ENCODE assay signal across 1 cellular context in the genomic region with DNA sequence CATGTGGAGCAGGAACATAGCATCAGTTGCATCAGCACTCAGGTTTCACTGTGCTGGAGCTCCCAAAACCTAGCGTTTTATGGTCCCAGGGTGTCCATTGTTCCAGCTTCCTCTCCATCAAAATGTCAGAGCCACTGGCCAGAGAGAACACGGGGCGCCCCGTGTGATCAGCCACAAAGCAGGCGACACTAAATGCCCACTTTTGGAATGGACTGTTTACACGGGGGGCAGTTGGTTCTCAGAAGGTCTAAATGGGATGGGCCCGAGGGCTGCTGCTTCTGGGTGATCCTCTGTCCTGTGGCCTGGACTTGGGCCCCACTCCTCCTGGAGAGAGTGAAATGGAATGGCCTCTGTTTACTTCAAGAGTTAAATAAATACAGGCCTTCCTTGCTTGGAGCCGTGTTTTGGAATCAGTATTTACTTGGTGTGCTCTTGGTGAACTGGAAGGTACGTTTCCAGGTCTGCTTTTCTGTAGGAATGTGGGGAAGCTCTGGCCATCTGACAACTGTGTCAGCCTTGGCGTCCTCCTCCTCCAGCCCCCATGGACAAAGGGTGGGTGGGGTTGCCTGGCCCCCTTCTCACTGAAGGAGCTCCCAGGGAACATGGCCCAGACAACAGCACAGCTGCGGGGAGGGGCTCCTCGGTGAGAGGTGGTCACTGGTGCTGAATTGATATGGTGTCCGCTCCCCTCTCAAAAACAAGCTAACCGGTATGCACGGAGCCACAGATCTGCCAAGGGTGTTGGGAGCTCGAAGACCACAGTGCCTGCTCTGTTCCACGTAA.
A peak's percentile ranks its signal among the peaks of the same experiment; 100 is the strongest.
TF ChIP-seq lines count a peak whose summit lies in the region.

No MANE protein-coding gene starts in this region.

TF ChIP-seq in HepG2, 621 proteins besides CTCF, POLR2A, EP300 and RAD21 (continued from another document and continues in another):
- TF ChIP-seq ZBTB40 (IDR thresholded peaks at IDR 0.05) (no peak), ZBTB40 (CRISPR knock-in tag; IDR thresholded peaks at IDR 0.05) (no peak), POLR2AphosphoS5 (IDR thresholded peaks at IDR 0.05; ENCODE audit: low read depth, low read length) (peak; percentile 43; the same call in 1 of the 2 replicates), ZFAT (CRISPR knock-in tag; conservative IDR thresholded peaks at IDR 0.05) (no peak), ZNF296 (CRISPR knock-in tag; conservative IDR thresholded peaks at IDR 0.05) (0 out of 2 replicates have a peak, but pooled peaks have one; percentile 7), ZNF343 (CRISPR knock-in tag; IDR thresholded peaks at IDR 0.05) (no peak), TAF1 (CRISPR knock-in tag; IDR thresholded peaks at IDR 0.05) (0 out of 2 replicates have a peak, but pooled peaks have one; percentile 33), USF2 (IDR thresholded peaks at IDR 0.05; ENCODE audit: low read depth, low read length) (no peak), USF2 (CRISPR knock-in tag; IDR thresholded peaks at IDR 0.05; ENCODE audit: borderline replicate concordance) (0 out of 2 replicates have a peak, but pooled peaks have one; percentile 30), RFX5 (IDR thresholded peaks at IDR 0.05; ENCODE audit: low read depth, low read length) (no peak), ZNF724P (CRISPR knock-in tag; IDR thresholded peaks at IDR 0.05; ENCODE audit: borderline replicate concordance) (no peak), PHF21A (CRISPR knock-in tag; IDR thresholded peaks at IDR 0.05) (peak; percentile 39), NFE2L2 (IDR thresholded peaks at IDR 0.05; ENCODE audit: low read length) (no peak), ZFP62 (CRISPR knock-in tag; IDR thresholded peaks at IDR 0.05) (no peak), ZNF883 (CRISPR knock-in tag; IDR thresholded peaks at IDR 0.05; ENCODE audit: not compliant biosample characterization) (no peak), SETDB1 (CRISPR knock-in tag; IDR thresholded peaks at IDR 0.05; ENCODE audit: borderline replicate concordance) (no peak), ZNF10 (CRISPR knock-in tag; IDR thresholded peaks at IDR 0.05; ENCODE audit: borderline replicate concordance, low read depth) (no peak), ZNF7 (CRISPR knock-in tag; IDR thresholded peaks at IDR 0.05) (no peak), MBD4 (IDR thresholded peaks at IDR 0.05; ENCODE audit: borderline replicate concordance, low read length) (no peak), ATF7-NPFF (CRISPR knock-in tag; IDR thresholded peaks at IDR 0.05; ENCODE audit: low read depth) (no peak), TEAD3 (CRISPR knock-in tag; optimal IDR thresholded peaks at IDR 0.05; ENCODE audit: borderline replicate concordance) (no peak), KAT7 (CRISPR knock-in tag; IDR thresholded peaks at IDR 0.05; ENCODE audit: borderline replicate concordance) (no peak), ZSCAN12 (CRISPR knock-in tag; IDR thresholded peaks at IDR 0.05) (no peak), TP53 (CRISPR knock-in tag; conservative IDR thresholded peaks at IDR 0.05) (no peak), ZNF572 (CRISPR knock-in tag; IDR thresholded peaks at IDR 0.05) (no peak), ZNF430 (CRISPR knock-in tag; IDR thresholded peaks at IDR 0.05) (0 out of 2 replicates have a peak, but pooled peaks have one; percentile 33), HMGA1 (CRISPR knock-in tag; conservative IDR thresholded peaks at IDR 0.05) (no peak), MBNL3 (CRISPR knock-in tag; conservative IDR thresholded peaks at IDR 0.05) (no peak), ASH2L (IDR thresholded peaks at IDR 0.05; ENCODE audit: insufficient read length, low read depth, low read length) (peak; percentile 10), TCF12 (IDR thresholded peaks at IDR 0.05) (no peak), TCF12 (CRISPR knock-in tag; IDR thresholded peaks at IDR 0.05) (no peak), E2F5 (CRISPR knock-in tag; conservative IDR thresholded peaks at IDR 0.05) (no peak), CCDC6 (CRISPR knock-in tag; IDR thresholded peaks at IDR 0.05) (peak; percentile 29; the same call in 1 of the 2 replicates), IRF9 (CRISPR knock-in tag; IDR thresholded peaks at IDR 0.05; ENCODE audit: borderline replicate concordance) (no peak; the same call in 1 of the 2 replicates), ZNF749 (CRISPR knock-in tag; IDR thresholded peaks at IDR 0.05; ENCODE audit: borderline replicate concordance) (no peak)
- TF ChIP-seq, protein P1, sequence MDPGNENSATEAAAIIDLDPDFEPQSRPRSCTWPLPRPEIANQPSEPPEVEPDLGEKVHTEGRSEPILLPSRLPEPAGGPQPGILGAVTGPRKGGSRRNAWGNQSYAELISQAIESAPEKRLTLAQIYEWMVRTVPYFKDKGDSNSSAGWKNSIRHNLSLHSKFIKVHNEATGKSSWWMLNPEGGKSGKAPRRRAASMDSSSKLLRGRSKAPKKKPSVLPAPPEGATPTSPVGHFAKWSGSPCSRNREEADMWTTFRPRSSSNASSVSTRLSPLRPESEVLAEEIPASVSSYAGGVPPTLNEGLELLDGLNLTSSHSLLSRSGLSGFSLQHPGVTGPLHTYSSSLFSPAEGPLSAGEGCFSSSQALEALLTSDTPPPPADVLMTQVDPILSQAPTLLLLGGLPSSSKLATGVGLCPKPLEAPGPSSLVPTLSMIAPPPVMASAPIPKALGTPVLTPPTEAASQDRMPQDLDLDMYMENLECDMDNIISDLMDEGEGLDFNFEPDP (CRISPR knock-in tag; conservative IDR thresholded peaks at IDR 0.05), result no peak
- TF ChIP-seq, protein P2, sequence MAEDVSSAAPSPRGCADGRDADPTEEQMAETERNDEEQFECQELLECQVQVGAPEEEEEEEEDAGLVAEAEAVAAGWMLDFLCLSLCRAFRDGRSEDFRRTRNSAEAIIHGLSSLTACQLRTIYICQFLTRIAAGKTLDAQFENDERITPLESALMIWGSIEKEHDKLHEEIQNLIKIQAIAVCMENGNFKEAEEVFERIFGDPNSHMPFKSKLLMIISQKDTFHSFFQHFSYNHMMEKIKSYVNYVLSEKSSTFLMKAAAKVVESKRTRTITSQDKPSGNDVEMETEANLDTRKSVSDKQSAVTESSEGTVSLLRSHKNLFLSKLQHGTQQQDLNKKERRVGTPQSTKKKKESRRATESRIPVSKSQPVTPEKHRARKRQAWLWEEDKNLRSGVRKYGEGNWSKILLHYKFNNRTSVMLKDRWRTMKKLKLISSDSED (CRISPR knock-in tag; IDR thresholded peaks at IDR 0.05), result no peak
- TF ChIP-seq, protein P3, sequence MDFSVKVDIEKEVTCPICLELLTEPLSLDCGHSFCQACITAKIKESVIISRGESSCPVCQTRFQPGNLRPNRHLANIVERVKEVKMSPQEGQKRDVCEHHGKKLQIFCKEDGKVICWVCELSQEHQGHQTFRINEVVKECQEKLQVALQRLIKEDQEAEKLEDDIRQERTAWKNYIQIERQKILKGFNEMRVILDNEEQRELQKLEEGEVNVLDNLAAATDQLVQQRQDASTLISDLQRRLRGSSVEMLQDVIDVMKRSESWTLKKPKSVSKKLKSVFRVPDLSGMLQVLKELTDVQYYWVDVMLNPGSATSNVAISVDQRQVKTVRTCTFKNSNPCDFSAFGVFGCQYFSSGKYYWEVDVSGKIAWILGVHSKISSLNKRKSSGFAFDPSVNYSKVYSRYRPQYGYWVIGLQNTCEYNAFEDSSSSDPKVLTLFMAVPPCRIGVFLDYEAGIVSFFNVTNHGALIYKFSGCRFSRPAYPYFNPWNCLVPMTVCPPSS (IDR thresholded peaks at IDR 0.05), result no peak
- TF ChIP-seq, protein P4, sequence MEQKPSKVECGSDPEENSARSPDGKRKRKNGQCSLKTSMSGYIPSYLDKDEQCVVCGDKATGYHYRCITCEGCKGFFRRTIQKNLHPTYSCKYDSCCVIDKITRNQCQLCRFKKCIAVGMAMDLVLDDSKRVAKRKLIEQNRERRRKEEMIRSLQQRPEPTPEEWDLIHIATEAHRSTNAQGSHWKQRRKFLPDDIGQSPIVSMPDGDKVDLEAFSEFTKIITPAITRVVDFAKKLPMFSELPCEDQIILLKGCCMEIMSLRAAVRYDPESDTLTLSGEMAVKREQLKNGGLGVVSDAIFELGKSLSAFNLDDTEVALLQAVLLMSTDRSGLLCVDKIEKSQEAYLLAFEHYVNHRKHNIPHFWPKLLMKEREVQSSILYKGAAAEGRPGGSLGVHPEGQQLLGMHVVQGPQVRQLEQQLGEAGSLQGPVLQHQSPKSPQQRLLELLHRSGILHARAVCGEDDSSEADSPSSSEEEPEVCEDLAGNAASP (CRISPR knock-in tag; IDR thresholded peaks at IDR 0.05; ENCODE audit: borderline replicate concordance), result no peak
- TF ChIP-seq, protein P5, sequence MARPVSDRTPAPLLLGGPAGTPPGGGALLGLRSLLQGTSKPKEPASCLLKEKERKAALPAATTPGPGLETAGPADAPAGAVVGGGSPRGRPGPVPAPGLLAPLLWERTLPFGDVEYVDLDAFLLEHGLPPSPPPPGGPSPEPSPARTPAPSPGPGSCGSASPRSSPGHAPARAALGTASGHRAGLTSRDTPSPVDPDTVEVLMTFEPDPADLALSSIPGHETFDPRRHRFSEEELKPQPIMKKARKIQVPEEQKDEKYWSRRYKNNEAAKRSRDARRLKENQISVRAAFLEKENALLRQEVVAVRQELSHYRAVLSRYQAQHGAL (CRISPR knock-in tag; IDR thresholded peaks at IDR 0.05; ENCODE audit: not compliant biosample characterization), result no peak
